In the genomic region with DNA sequence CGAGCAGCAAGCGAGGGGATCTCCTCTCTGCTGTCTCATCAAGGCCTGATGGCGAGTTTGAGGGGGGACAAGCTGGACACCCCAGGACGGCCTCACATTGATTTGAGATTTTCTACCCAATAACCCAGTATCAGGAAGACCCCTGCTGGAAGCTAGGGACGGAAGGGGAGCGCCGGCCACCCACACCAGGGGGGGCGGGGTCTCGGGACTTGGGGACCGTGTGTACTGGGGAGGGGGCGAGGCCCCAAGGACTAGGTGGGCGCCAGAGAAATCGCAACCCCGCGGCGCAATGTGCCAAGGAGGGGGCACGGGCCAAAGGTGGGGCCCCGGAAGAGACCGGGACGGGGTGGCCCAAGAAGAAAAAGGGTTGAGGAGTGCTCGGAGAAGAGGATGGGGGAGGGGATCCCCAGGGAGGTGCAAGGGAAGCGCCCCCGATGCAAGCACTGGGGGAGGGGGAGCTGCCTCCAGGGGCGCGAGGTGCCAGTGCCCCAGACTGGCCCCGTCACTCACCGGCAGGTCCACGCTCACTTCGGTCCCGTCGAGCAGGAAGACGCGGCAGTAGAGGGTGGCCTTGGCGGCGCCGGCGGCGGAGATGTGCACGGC, we compare ENCODE assay signal across 8 cellular contexts. TPM values are rescaled to one million over a fixed set of nuclear protein-coding genes. Genes with fewer than 3 reads are reported as not detected.
DNase-seq lines count a peak whose midpoint lies in the region; ATAC-seq and TF ChIP-seq lines count a peak whose summit lies in the region.

No MANE protein-coding gene starts in this region.

- intact Hi-C loops in esophagus muscularis mucosa (cut with DNase I) (no loop called here), prostate gland (cut with DNase I) (loop anchor here (5.0 to 10.0 kb wide), 3 partner anchors 67 to 385 kb away; partner anchors contain the start of genes ABITRAM and ELP1)

- TF ChIP-seq POLR2A in esophagus muscularis mucosa (IDR thresholded peaks at IDR 0.05; ENCODE audit: low read depth) (no peak), prostate gland (IDR thresholded peaks at IDR 0.05) (no peak)

- H3K27ac ChIP-seq in RWPE1 (peak overlapping the region; percentile 84), esophagus muscularis mucosa (replicated peaks in 1 of 4) (no peak overlapping the region), prostate gland (peak overlapping the region; percentile 54 to 56)

- no peaks in the 10 kb centered on the region for H3K9me3 ChIP-seq in esophagus muscularis mucosa
- no peaks in the 10 kb centered on the region for H3K9me3 ChIP-seq in prostate gland

- POLR2A ChIA-PET in RWPE1 (lab: Yijun Ruan, JAX; ENCODE audit: low non-redundant PET), result interaction anchor here (0.7 kb wide), 1 partner anchor 17 kb away, joined by 3 read pairs; no protein-coding TSS in a partner anchor

- peak; percentile 33 for DNase-seq in COLO668 (lab: John Stamatoyannopoulos, UW; ENCODE audit: unreplicated experiment)
- DNase-seq in RWPE1 (ENCODE audit: low spot score), result no peak
- no peak for DNase-seq in esophagus muscularis mucosa (ENCODE audit: extremely low spot score)
- DNase-seq in prostate gland (ENCODE audit: low spot score), result no peak
- DNase-seq in DMS79 (lab: John Stamatoyannopoulos, UW), result no peak
- no peak for DNase-seq in SW480 (ENCODE audit: low spot score)
- no peak for DNase-seq in NCI-H510A treated with DMSO at 0.1 percent for 48 hours (lab: John Stamatoyannopoulos, UW)

- H3K4me1 ChIP-seq in esophagus muscularis mucosa (peaks cover 14 to 24% (median 19%) of the 10 kb centered on the region in 4 donors), prostate gland (replicated peaks) (peaks cover 6% of the 10 kb centered on the region)

- H3K36me3 ChIP-seq in esophagus muscularis mucosa, result no peaks in the 10 kb centered on the region
- H3K36me3 ChIP-seq in prostate gland, result no peaks in the 10 kb centered on the region

- peaks cover 0 to 31% (median 7%) of the 10 kb centered on the region in 4 donors for H3K27me3 ChIP-seq in esophagus muscularis mucosa
- H3K27me3 ChIP-seq in prostate gland (replicated peaks; ENCODE audit: insufficient read depth), result no peaks in the 10 kb centered on the region

- TF ChIP-seq EP300 in esophagus muscularis mucosa (IDR thresholded peaks at IDR 0.05), result no peak

- peak; percentile 21 for ATAC-seq in GM21576 (IDR thresholded peaks at IDR 0.05; ENCODE audit: unreplicated experiment)

- peak overlapping the region; percentile 36 to 71 (median 45) for H3K4me3 ChIP-seq in esophagus muscularis mucosa
- peak overlapping the region; percentile 30 to 41 for H3K4me3 ChIP-seq in prostate gland

- TF ChIP-seq CTCF in RWPE1 (conservative IDR thresholded peaks at IDR 0.05; ENCODE audit: low read depth), result no peak
- no peak for TF ChIP-seq CTCF in esophagus muscularis mucosa (IDR thresholded peaks at IDR 0.05)
- no peak for TF ChIP-seq CTCF in prostate gland (IDR thresholded peaks at IDR 0.05)

- CTCF ChIA-PET in RWPE1 (lab: Yijun Ruan, JAX), result interaction anchor here (0.6 to 2.4 kb wide), 10 partner anchors 9 to 219 kb away, joined by 3 to 17 read pairs (median 3); no protein-coding TSS in a partner anchor

- WGBS in esophagus muscularis mucosa, result 7% methylated on average over 32 of the region's 39 CpGs
- 6% methylated on average over 27 of the region's 39 CpGs for WGBS in prostate gland

RNA-seq across cellular contexts. Expression of gene EPB41L4B, which starts 1.1 kb away (rescaled TPM):
- 1 to 10 TPM in 3 of 4 donors, under 1 TPM in 1; 0.42 to 2.3 (median 1.5) TPM for total RNA-seq in esophagus muscularis mucosa
- total RNA-seq in prostate gland, result 10 to 100 TPM; 13.3 to 15.1 TPM

Comparison
In these comparisons a context has a peak if more than half of its experiments do, and no peak if none do; other contexts are left out.
1. H3K27ac ChIP-seq: peak in RWPE1 (single experiment) and prostate gland (2 of 2); none in esophagus muscularis mucosa (0 of 4).
2. RNA of gene EPB41L4B, which starts 1.1 kb away (total RNA-seq): 13.3 to 15.1 TPM in prostate gland; 0.42 to 2.3 TPM in esophagus muscularis mucosa; every median in the first group is over 4 times any median in the second.